Comparison of ENCODE assay signal across 13 cellular contexts in genomic region chr18:50051288-50051687, GRCh38.
DNase-seq lines count a peak whose midpoint lies in the region; ATAC-seq, FAIRE-seq and TF ChIP-seq lines count a peak whose summit lies in the region.
"Had no signal": no experiment of that assay in that cellular context is flagged by ENCODE, and none has a peak within 500 bp of the region (broad histone marks: within the 10 kb centered on the region; RNA-seq: fewer than 3 reads in every experiment).

No MANE protein-coding gene starts in this region.

- CTCF ChIA-PET in A549 (lab: Yijun Ruan, JAX) = no interaction called here
- CTCF ChIA-PET in RWPE1 (lab: Yijun Ruan, JAX) = interaction anchor here (0.6 kb wide), 1 partner anchor 310 kb away, joined by 3 read pairs; no protein-coding TSS in a partner anchor

- H3F3A ChIP-seq in GM23248 (ENCODE audit: insufficient read depth) = no peaks in the 10 kb centered on the region

- H3K9me3 ChIP-seq in A549 (no peaks in the 10 kb centered on the region), GM23248 (ENCODE audit: low read depth) (no peaks in the 10 kb centered on the region)

- H3K9ac ChIP-seq in GM23248 = no peak overlapping the region

- no peak for TF ChIP-seq EP300 in A549 (IDR thresholded peaks at IDR 0.05)

- ATAC-seq in A549 (peak in 1 of 2 experiments; percentile 59; a peak in 2 of 6 replicates), HG03045 (IDR thresholded peaks at IDR 0.05; ENCODE audit: unreplicated experiment) (no peak)
- ATAC-seq: activated CD4-positive, CD25-positive, alpha-beta regulatory T cell treated with anti-CD3 and anti-CD28 coated beads, Interleukin-2, amount 50 U/mL, for 24 hours had no signal

- H3K9me2 ChIP-seq in GM23248 (ENCODE audit: insufficient read depth) = no peaks in the 10 kb centered on the region

- H3K27ac ChIP-seq in A549 (no peak overlapping the region), GM23248 (no peak overlapping the region), RWPE1 (no peak overlapping the region)

- H3K4me1 ChIP-seq in A549 (no peaks in the 10 kb centered on the region), GM23248 (ENCODE audit: insufficient read depth) (no peaks in the 10 kb centered on the region)

- no peaks in the 10 kb centered on the region for H3K36me3 ChIP-seq in GM23248 (ENCODE audit: low read depth)

- H3K4me2 ChIP-seq in A549 = no peak overlapping the region
- H3K4me2 ChIP-seq in GM23248 (ENCODE audit: unreplicated experiment) = no peak overlapping the region

- peak in 1 of 2 experiments; percentile 24; a peak in 1 of 5 replicates for TF ChIP-seq RAD21 in A549 (conservative IDR thresholded peaks at IDR 0.05 in 1 of 2, IDR thresholded peaks at IDR 0.05 in 1 of 2)

- H3K4me3 ChIP-seq in A549 (no peak overlapping the region), GM23248 (no peak overlapping the region)

- H3K79me2 ChIP-seq in GM23248 (ENCODE audit: insufficient read depth) = no peaks in the 10 kb centered on the region

- no peak for FAIRE-seq in A549 (lab: Jason Lieb, UNC)
- FAIRE-seq in GM19239 (lab: Jason Lieb, UNC) = no peak

- no peak for TF ChIP-seq POLR2A in A549 (IDR thresholded peaks at IDR 0.05; ENCODE audit: low read length)

- H2AFZ ChIP-seq in GM23248 = no peak overlapping the region

- H3K27me3 ChIP-seq in GM23248 (replicated peaks; ENCODE audit: insufficient read depth) = no peaks in the 10 kb centered on the region

- TF ChIP-seq CTCF in A549 (IDR thresholded peaks at IDR 0.05) (peak; percentile 19; the same call in 1 of the 3 replicates), RWPE1 (conservative IDR thresholded peaks at IDR 0.05; ENCODE audit: low read depth) (no peak)

- peak; percentile 6 to 13 for DNase-seq in A549 (ENCODE audit: low read depth in 1 of 2, low spot score in 1 of 2)
- DNase-seq in GM23248 = peak; percentile 5
- DNase-seq in RWPE1 (ENCODE audit: low spot score) = peak; percentile 2
- peak; percentile 59 for DNase-seq in iPS-NIHi11 (ENCODE audit: low spot score)
- no peak for DNase-seq in GM19239 (ENCODE audit: insufficient read length, low spot score)
- DNase-seq in hypothalamus (lab: John Stamatoyannopoulos, UW) = no peak
- no peak for DNase-seq in activated effector memory CD4-positive, alpha-beta T cell treated with Interleukin-2 at 50 U/mL for 16 hours
- DNase-seq: activated naive CD4-positive, alpha-beta T cell treated with anti-CD3 and anti-CD28 coated beads for 36 hours; CD8-positive, alpha-beta memory T cell; NCI-H526 treated with DMSO at 0.1 percent for 48 hours; substantia nigra had no signal

- in situ Hi-C loops in GM23248 (cut with MboI) = no loop called here

- POLR2A ChIA-PET in A549 (lab: Yijun Ruan, JAX) (no interaction called here), RWPE1 (lab: Yijun Ruan, JAX; ENCODE audit: low non-redundant PET) (no interaction called here)

- H4K20me1 ChIP-seq in GM23248 (ENCODE audit: insufficient read depth) = no peaks in the 10 kb centered on the region

TF ChIP-seq in A549, 52 proteins besides CTCF, POLR2A, EP300 and RAD21:
- TF ChIP-seq MYC (IDR thresholded peaks at IDR 0.05; ENCODE audit: borderline replicate concordance, low read length) (no peak), FOSB (CRISPR knock-in tag; IDR thresholded peaks at IDR 0.05) (no peak), NFE2L2 (conservative IDR thresholded peaks at IDR 0.05; ENCODE audit: low read length) (no peak), CBX8 (IDR thresholded peaks at IDR 0.05) (no peak), KDM1A (IDR thresholded peaks at IDR 0.05; ENCODE audit: low read depth) (no peak), JUN (IDR thresholded peaks at IDR 0.05) (no peak), HOXA7 (CRISPR knock-in tag; IDR thresholded peaks at IDR 0.05) (no peak), SREBF2 (IDR thresholded peaks at IDR 0.05) (no peak), NR3C1 (IDR thresholded peaks at IDR 0.05) (no peak), ELK1 (IDR thresholded peaks at IDR 0.05; ENCODE audit: low read depth, low read length) (no peak), EHF (CRISPR knock-in tag; IDR thresholded peaks at IDR 0.05) (no peak), HOXB13 (CRISPR knock-in tag; IDR thresholded peaks at IDR 0.05; ENCODE audit: low read depth) (no peak), PBX3 (IDR thresholded peaks at IDR 0.05) (no peak), SMC3 (IDR thresholded peaks at IDR 0.05) (no peak), TFCP2L1 (CRISPR knock-in tag; IDR thresholded peaks at IDR 0.05) (no peak), HDAC2 (IDR thresholded peaks at IDR 0.05) (no peak), CBX2 (IDR thresholded peaks at IDR 0.05; ENCODE audit: borderline replicate concordance, low read depth) (no peak), ZNF302 (CRISPR knock-in tag; IDR thresholded peaks at IDR 0.05) (no peak)
- TF ChIP-seq, protein P1, sequence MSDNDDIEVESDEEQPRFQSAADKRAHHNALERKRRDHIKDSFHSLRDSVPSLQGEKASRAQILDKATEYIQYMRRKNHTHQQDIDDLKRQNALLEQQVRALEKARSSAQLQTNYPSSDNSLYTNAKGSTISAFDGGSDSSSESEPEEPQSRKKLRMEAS (IDR thresholded peaks at IDR 0.05) = no peak

Comparison
In these comparisons a context has a peak if more than half of its experiments do, and no peak if none do; other contexts are left out.
1. DNase-seq: peak in A549 (2 of 2), GM23248 (single experiment), RWPE1 (single experiment) and iPS-NIHi11 (single experiment); none in GM19239 (single experiment), hypothalamus (0 of 51) and activated effector memory CD4-positive, alpha-beta T cell treated with Interleukin-2 at 50 U/mL for 16 hours (single experiment).